Comparison of ENCODE assay signal across 31 cellular contexts in the genomic region with DNA sequence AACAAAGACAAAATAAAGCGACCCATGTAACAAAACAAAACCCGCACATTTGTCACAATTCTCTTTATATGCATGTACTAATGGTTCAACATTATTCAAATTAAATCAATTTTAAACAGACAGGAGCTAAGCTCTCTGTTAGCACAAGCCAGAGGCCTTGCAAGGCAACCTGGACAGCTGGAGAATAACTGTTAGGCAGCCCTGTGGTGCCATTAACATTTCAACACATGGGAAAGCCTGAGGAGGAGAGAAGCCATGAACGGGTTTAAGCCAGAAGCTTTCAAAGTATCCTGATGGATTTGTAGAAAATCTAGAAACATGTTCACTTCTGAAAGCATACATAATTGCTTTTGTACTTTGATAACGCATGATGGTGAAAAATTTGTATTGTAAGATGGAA.
"Had no signal": no experiment of that assay in that cellular context is flagged by ENCODE, and none has a peak within 500 bp of the region (broad histone marks: within the 10 kb centered on the region; RNA-seq: fewer than 3 reads in every experiment).

No MANE protein-coding gene starts in this region.

- H3K27ac ChIP-seq: ascending aorta, cardiac muscle cell, colonic mucosa, epithelial cell of prostate, prostate gland, WERI-Rb-1 had no signal

- H3K9me3 Mint-ChIP-seq: activated CD4-positive, alpha-beta memory T cell treated with anti-CD3 and anti-CD28 coated beads for 36 hours; activated CD4-positive, alpha-beta T cell treated with anti-CD3 and anti-CD28 coated beads, Interleukin-2, amount 10 ng/mL, durations not matched to agents 24 days and 14 days; activated naive CD8-positive, alpha-beta T cell treated with anti-CD3 and anti-CD28 coated beads for 36 hours; activated T-cell treated with anti-CD3 and anti-CD28 coated beads, Interleukin-2, amount 50 U/mL, for 24 hours; brain; nephron; stimulated activated naive B cell treated with anti-CD40 and anti-IgM and Interleukin-4, amounts not matched to agents 10 μg/mL and 1 μg/mL and 100 μg/mL, for 72 hours; T-helper 1 cell treated with Interleukin-12 subunit alpha and Interleukin-12 subunit beta and Interleukin-4 antibody, amounts not matched to agents 30 μg/mL and 1 μg/mL, for 36 hours had no signal

- H3K4me3 ChIP-seq: adrenal gland, ascending aorta, cardiac muscle cell, colonic mucosa, prostate gland, smooth muscle cell, stomach, tibial nerve had no signal

- H3K4me3 Mint-ChIP-seq: activated CD4-positive, alpha-beta memory T cell treated with anti-CD3 and anti-CD28 coated beads for 36 hours; activated CD4-positive, alpha-beta T cell treated with anti-CD3 and anti-CD28 coated beads, Interleukin-2, amount 10 ng/mL, durations not matched to agents 24 days and 14 days; activated naive CD8-positive, alpha-beta T cell treated with anti-CD3 and anti-CD28 coated beads for 36 hours; activated T-cell treated with anti-CD3 and anti-CD28 coated beads, Interleukin-2, amount 50 U/mL, for 24 hours; brain; nephron; stimulated activated naive B cell treated with anti-CD40 and anti-IgM and Interleukin-4, amounts not matched to agents 10 μg/mL and 1 μg/mL and 100 μg/mL, for 72 hours; T-helper 1 cell treated with Interleukin-12 subunit alpha and Interleukin-12 subunit beta and Interleukin-4 antibody, amounts not matched to agents 30 μg/mL and 1 μg/mL, for 36 hours had no signal

- H3K4me1 ChIP-seq: adrenal gland, ascending aorta, colonic mucosa, prostate gland had no signal

- H3K27ac Mint-ChIP-seq: activated CD4-positive, alpha-beta memory T cell treated with anti-CD3 and anti-CD28 coated beads for 36 hours; activated CD4-positive, alpha-beta T cell treated with anti-CD3 and anti-CD28 coated beads, Interleukin-2, amount 10 ng/mL, durations not matched to agents 24 days and 14 days; activated naive CD8-positive, alpha-beta T cell treated with anti-CD3 and anti-CD28 coated beads for 36 hours; activated T-cell treated with anti-CD3 and anti-CD28 coated beads, Interleukin-2, amount 50 U/mL, for 24 hours; nephron; stimulated activated naive B cell treated with anti-CD40 and anti-IgM and Interleukin-4, amounts not matched to agents 10 μg/mL and 1 μg/mL and 100 μg/mL, for 72 hours; T-helper 1 cell treated with Interleukin-12 subunit alpha and Interleukin-12 subunit beta and Interleukin-4 antibody, amounts not matched to agents 30 μg/mL and 1 μg/mL, for 36 hours had no signal

- H3K27me3 Mint-ChIP-seq: activated CD4-positive, alpha-beta memory T cell treated with anti-CD3 and anti-CD28 coated beads for 36 hours; activated CD4-positive, alpha-beta T cell treated with anti-CD3 and anti-CD28 coated beads, Interleukin-2, amount 10 ng/mL, durations not matched to agents 24 days and 14 days; activated naive CD8-positive, alpha-beta T cell treated with anti-CD3 and anti-CD28 coated beads for 36 hours; activated T-cell treated with anti-CD3 and anti-CD28 coated beads, Interleukin-2, amount 50 U/mL, for 24 hours; brain; stimulated activated naive B cell treated with anti-CD40 and anti-IgM and Interleukin-4, amounts not matched to agents 10 μg/mL and 1 μg/mL and 100 μg/mL, for 72 hours had no signal

- H3K9me3 ChIP-seq: adrenal gland, ascending aorta, colonic mucosa, prostate gland, stomach, tibial nerve had no signal

- DNase-seq: activated CD4-positive, alpha-beta memory T cell treated with anti-CD3 and anti-CD28 coated beads for 36 hours; activated CD4-positive, alpha-beta T cell treated with anti-CD3 and anti-CD28 coated beads, Interleukin-2, amount 10 ng/mL, durations not matched to agents 24 days and 14 days; activated CD4-positive, CD25-positive, alpha-beta regulatory T cell treated with anti-CD3 and anti-CD28 coated beads, Interleukin-2, amount 50 U/mL, for 72 hours; activated CD8-positive, alpha-beta memory T cell treated with anti-CD3 and anti-CD28 coated beads, Interleukin-2, amount 50 U/mL, for 4 hours; activated naive CD4-positive, alpha-beta T cell treated with Interleukin-2 at 50 U/mL for 16 hours; activated naive CD8-positive, alpha-beta T cell treated with anti-CD3 and anti-CD28 coated beads for 36 hours; activated T-cell treated with anti-CD3 and anti-CD28 coated beads, Interleukin-2, amount 50 U/mL, for 24 hours; cerebellar nuclear complex; colonic mucosa; effector CD8-positive, alpha-beta T cell; left cardiac atrium; left ventricle myocardium superior; retina; stimulated activated CD4-positive, alpha-beta T cell treated with anti-CD3 and anti-CD28 coated beads, Interleukin-1b, Interleukin-23, amount 100 ng/mL, for 48 hours; stimulated activated CD4-positive, alpha-beta T cell treated with anti-CD3 and anti-CD28 coated beads, Interleukin-4, amount 100 ng/mL, for 4 hours; stimulated activated CD8-positive, alpha-beta memory T cell treated with anti-CD3 and anti-CD28 coated beads, Interleukin-4, amount 100 ng/mL, for 48 hours; stimulated activated naive B cell treated with anti-CD40 and anti-IgM and Interleukin-4, amounts not matched to agents 10 μg/mL and 1 μg/mL and 100 μg/mL, for 72 hours; stomach; SW 1271; T-helper 9 cell; WERI-Rb-1 had no signal

- H3K4me2 ChIP-seq: smooth muscle cell had no signal

- H3K4me1 Mint-ChIP-seq: activated naive CD8-positive, alpha-beta T cell treated with anti-CD3 and anti-CD28 coated beads for 36 hours; nephron; stimulated activated naive B cell treated with anti-CD40 and anti-IgM and Interleukin-4, amounts not matched to agents 10 μg/mL and 1 μg/mL and 100 μg/mL, for 72 hours had no signal

- H3K27me3 ChIP-seq: adrenal gland, ascending aorta, cardiac muscle cell, colonic mucosa, stomach, tibial nerve had no signal

- ATAC-seq: left cardiac atrium; left ventricle myocardium superior; stimulated activated naive B cell treated with anti-CD40 and anti-IgM and Interleukin-4, amounts not matched to agents 10 μg/mL and 1 μg/mL and 100 μg/mL, for 72 hours had no signal
